Comparison of ENCODE assay signal across 8 cellular contexts in the genomic region with DNA sequence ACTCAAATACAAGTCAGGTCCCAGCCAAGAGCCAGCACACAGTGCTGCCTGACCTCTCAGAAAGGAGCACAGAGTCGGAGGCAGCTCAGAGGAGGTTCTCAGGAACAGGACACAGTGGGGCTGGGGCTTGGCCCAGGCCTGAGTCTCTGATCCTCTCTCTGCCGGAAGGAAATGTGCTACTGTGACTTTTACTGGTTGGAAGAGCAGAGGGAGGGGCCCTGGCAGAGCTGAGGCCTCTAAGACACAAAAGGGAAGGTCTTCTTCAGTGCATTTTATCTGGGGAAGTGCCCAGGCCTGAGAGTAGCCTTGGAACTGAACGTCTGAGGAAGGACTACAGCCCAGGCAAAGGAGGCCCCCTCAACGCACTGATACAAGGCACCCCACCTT. TPM values are rescaled to one million over a fixed set of nuclear protein-coding genes. Genes with fewer than 3 reads are reported as not detected.
DNase-seq lines count a peak whose midpoint lies in the region; ATAC-seq and TF ChIP-seq lines count a peak whose summit lies in the region.

No MANE protein-coding gene starts in this region.

- DNase-seq in T-helper 22 cell (ENCODE audit: low read depth) (peak; percentile 34), endothelial cell (ENCODE audit: low spot score) (peak; percentile 24), posterior vena cava (ENCODE audit: low spot score) (peak; percentile 92), foreskin melanocyte (no peak), NCI-H1694 (lab: John Stamatoyannopoulos, UW) (no peak)

- peak overlapping the region; percentile 70 for H3K27ac Mint-ChIP-seq in endothelial cell (ENCODE audit: unreplicated experiment)

- H3K4me1 Mint-ChIP-seq in endothelial cell (ENCODE audit: unreplicated experiment), result peaks cover 39% of the 10 kb centered on the region

- H3K4me3 ChIP-seq in GM08714 (ENCODE audit: low read length), result peak overlapping the region; percentile 56; the same call in 1 of the 2 replicates

- intact Hi-C loops in posterior vena cava (cut with DNase I), result no loop called here

- no peak overlapping the region for H3K4me3 Mint-ChIP-seq in endothelial cell (ENCODE audit: unreplicated experiment)

- peaks cover 10% of the 10 kb centered on the region for H3K36me3 Mint-ChIP-seq in endothelial cell (ENCODE audit: low read depth, unreplicated experiment)

- H3K27me3 Mint-ChIP-seq in endothelial cell (ENCODE audit: unreplicated experiment), result peaks cover 6% of the 10 kb centered on the region

- H3K9me3 Mint-ChIP-seq in endothelial cell (ENCODE audit: unreplicated experiment), result no peaks in the 10 kb centered on the region

- ATAC-seq in HG02642 (IDR thresholded peaks at IDR 0.05; ENCODE audit: poor library complexity, unreplicated experiment) (peak; percentile 39), HG03469 (IDR thresholded peaks at IDR 0.05; ENCODE audit: unreplicated experiment) (no peak)

- TF ChIP-seq CTCF in endothelial cell (IDR thresholded peaks at IDR 0.05; ENCODE audit: unreplicated experiment), result no peak

RNA-seq across cellular contexts. Expression of a gene that starts 16.2 kb away (rescaled TPM):
- total RNA-seq in endothelial cell (ENCODE audit: unreplicated experiment), result 17.2 TPM
- 10 to 100 TPM in 1 of 2 donors, 1 to 10 TPM in 1; 9.8 to 14.3 TPM for total RNA-seq in posterior vena cava

RNA-seq across cellular contexts. Expression of a gene that starts 21.2 kb away (rescaled TPM):
- 7.9 TPM for total RNA-seq in endothelial cell (ENCODE audit: unreplicated experiment)
- 10 to 100 TPM; 20.5 to 20.7 TPM for total RNA-seq in posterior vena cava

RNA-seq across cellular contexts. Expression of a gene that starts 38.9 kb away (rescaled TPM):
- total RNA-seq in endothelial cell (ENCODE audit: unreplicated experiment) (not detected), posterior vena cava (1 to 10 TPM; 1.0 to 2.0 TPM)

RNA-seq across cellular contexts. Expression of a gene that starts 51.2 kb away (rescaled TPM):
- 139 TPM for total RNA-seq in endothelial cell (ENCODE audit: unreplicated experiment)
- total RNA-seq in posterior vena cava, result 100 to 1,000 TPM; 106 to 108 TPM

RNA-seq across cellular contexts. Expression of a gene that starts 51.3 kb away (rescaled TPM):
- total RNA-seq in endothelial cell (ENCODE audit: unreplicated experiment) (3.3 TPM), posterior vena cava (under 1 TPM; 0.76 to 0.88 TPM)

Comparison
In these comparisons a context has a peak if more than half of its experiments do, and no peak if none do; other contexts are left out.
1. DNase-seq: peak in T-helper 22 cell (single experiment), endothelial cell (single experiment) and posterior vena cava (single experiment); none in foreskin melanocyte (single experiment) and NCI-H1694 (single experiment).